ENCODE assay signal across 9 cellular contexts in the genomic region with DNA sequence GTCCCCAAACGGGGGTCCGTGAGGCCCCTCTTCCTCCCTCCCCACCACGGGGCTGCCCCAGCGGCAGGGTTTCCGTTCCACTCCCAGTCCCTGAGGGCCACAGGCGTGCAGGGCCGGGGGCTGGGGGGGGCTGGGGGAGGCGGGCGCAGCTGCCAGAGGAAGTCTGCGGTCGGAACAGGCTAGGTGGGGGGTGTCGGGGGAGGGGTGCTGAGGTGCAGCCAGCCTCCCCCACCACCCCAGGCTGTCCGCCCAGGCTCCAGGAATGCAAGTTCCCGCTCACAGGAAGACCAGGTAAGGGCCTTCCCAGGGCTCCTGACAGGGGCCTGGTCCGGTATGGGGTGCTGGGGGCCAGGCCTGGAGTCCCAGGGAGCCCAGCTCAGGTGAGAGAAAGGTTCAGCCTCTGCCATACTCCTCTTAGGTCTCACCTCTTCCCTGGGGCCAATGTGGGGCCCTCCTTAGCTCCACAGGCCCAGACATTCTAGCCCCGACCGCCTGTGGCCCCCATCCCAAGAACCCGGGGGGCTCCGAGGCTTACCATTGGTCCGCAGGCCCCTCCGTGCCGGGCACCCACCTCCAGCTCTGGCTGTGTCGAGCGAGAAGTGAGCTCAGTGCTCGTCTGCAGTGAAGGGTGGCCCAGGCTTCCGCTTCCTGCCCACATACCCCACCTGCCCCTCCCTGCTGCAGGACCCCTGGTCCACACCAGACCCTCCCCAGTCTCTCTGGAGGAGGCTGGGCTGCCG. TPM values are rescaled to one million over a fixed set of nuclear protein-coding genes. Genes with fewer than 3 reads are reported as not detected.
DNase-seq lines count a peak whose midpoint lies in the region; ATAC-seq and TF ChIP-seq lines count a peak whose summit lies in the region.
"Had no signal": no experiment of that assay in that cellular context is flagged by ENCODE, and none has a peak within 500 bp of the region (broad histone marks: within the 10 kb centered on the region; RNA-seq: fewer than 3 reads in every experiment).

A gene with protein sequence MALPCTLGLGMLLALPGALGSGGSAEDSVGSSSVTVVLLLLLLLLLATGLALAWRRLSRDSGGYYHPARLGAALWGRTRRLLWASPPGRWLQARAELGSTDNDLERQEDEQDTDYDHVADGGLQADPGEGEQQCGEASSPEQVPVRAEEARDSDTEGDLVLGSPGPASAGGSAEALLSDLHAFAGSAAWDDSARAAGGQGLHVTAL (minus strand): TSS at position 601 of the 740 bp plus-strand sequence. CDS start 63 bp downstream, at position 538.

- TF ChIP-seq EP300 in gastroesophageal sphincter (IDR thresholded peaks at IDR 0.05): no peak

- TF ChIP-seq CTCF in HCT116 (IDR thresholded peaks at IDR 0.05 in 2 of 3, conservative IDR thresholded peaks at IDR 0.05 in 1 of 3; ENCODE audit: borderline replicate concordance in 1 of 3, insufficient read depth in 1 of 3, low read depth in 2 of 3, low read length in 2 of 3) (no peak), gastroesophageal sphincter (IDR thresholded peaks at IDR 0.05) (no peak)

- no peak within 1 kb of the TSS for H3K4me2 ChIP-seq in HCT116 (ENCODE audit: low read length)

- no peak for TF ChIP-seq POLR2A in HCT116 (IDR thresholded peaks at IDR 0.05; ENCODE audit: borderline replicate concordance, extremely low read depth, insufficient read depth, insufficient read length)
- TF ChIP-seq POLR2A in gastroesophageal sphincter (IDR thresholded peaks at IDR 0.05): peak in 1 of 2 donors; percentile 6

- no peaks in the 10 kb centered on the region for H3K9me3 Mint-ChIP-seq in activated CD4-positive, alpha-beta T cell treated with anti-CD3 and anti-CD28 coated beads, Interleukin-2, amount 10 ng/mL, durations not matched to agents 24 days and 14 days

- peak within 1 kb of the TSS; percentile 99 for H3K4me3 Mint-ChIP-seq in activated CD4-positive, alpha-beta T cell treated with anti-CD3 and anti-CD28 coated beads, Interleukin-2, amount 10 ng/mL, durations not matched to agents 24 days and 14 days

- ATAC-seq in HCT116: no peak
- no peak for ATAC-seq in gastroesophageal sphincter

- H3K4me3 ChIP-seq in HCT116 (replicated peaks in 1 of 2; ENCODE audit: low read depth in 1 of 2, low read length in 2 of 2) (no peak within 1 kb of the TSS), gastroesophageal sphincter (peak within 1 kb of the TSS in 1 of 2 donors; percentile 27)

- RAD21 ChIA-PET in HCT116 (lab: Charles Lee; ENCODE audit: low non-redundant PET in 1 of 2, low total read pairs in 2 of 2, uncharacterized antibody in 2 of 2, unreplicated experiment in 2 of 2): no interaction called here

- no peak for TF ChIP-seq RAD21 in HCT116 (IDR thresholded peaks at IDR 0.05; ENCODE audit: low read depth)

- H3K4me1 ChIP-seq in HCT116 (ENCODE audit: control insufficient read depth in 1 of 2, insufficient read depth in 2 of 2, low read length in 2 of 2) (peaks cover 0 to 20% of the 10 kb centered on the region in 2 experiments; a peak in 3 of 4 replicates), gastroesophageal sphincter (peaks cover 0 to 64% (median 5%) of the 10 kb centered on the region in 3 donors)

- intact Hi-C loops in HCT116 (cut with micrococcal nuclease): no loop called here
- intact Hi-C loops in activated CD4-positive, alpha-beta T cell treated with anti-CD3 and anti-CD28 coated beads, Interleukin-2, amount 10 ng/mL, durations not matched to agents 24 days and 14 days (cut with micrococcal nuclease): loop anchor here (1.0 to 2.0 kb wide), 3 partner anchors 28 to 69 kb away; no protein-coding TSS in a partner anchor

- no TSS peak for BruUV-seq in HCT116 (replicated peaks; lab: Mats Ljungman, UMichigan)

- H3K9me3 ChIP-seq in HCT116 (ENCODE audit: control insufficient read depth in 1 of 2, insufficient read depth in 1 of 2, low read depth in 1 of 2, low read length in 2 of 2) (no peaks in the 10 kb centered on the region), gastroesophageal sphincter (no peaks in the 10 kb centered on the region)
- H3K9me3 ChIP-seq: pancreas had no signal

- H3K79me2 ChIP-seq in HCT116 (ENCODE audit: insufficient read depth, low read length): no peaks in the 10 kb centered on the region

- H3K27me3 ChIP-seq in HCT116 (ENCODE audit: insufficient read depth, low read length): no peaks in the 10 kb centered on the region
- no peaks in the 10 kb centered on the region for H3K27me3 ChIP-seq in gastroesophageal sphincter
- H3K27me3 ChIP-seq: pancreas had no signal

- H3K27me3 Mint-ChIP-seq in activated CD4-positive, alpha-beta T cell treated with anti-CD3 and anti-CD28 coated beads, Interleukin-2, amount 10 ng/mL, durations not matched to agents 24 days and 14 days: no peaks in the 10 kb centered on the region

- H3K27ac ChIP-seq in HCT116 (ENCODE audit: low read depth, low read length): peak within 1 kb of the TSS; percentile 8; the same call in 1 of the 2 replicates
- peak within 1 kb of the TSS in 3 of 4 donors; percentile 31 to 66 (median 60) for H3K27ac ChIP-seq in gastroesophageal sphincter
- H3K27ac ChIP-seq: pancreas had no signal

- no peak within 1 kb of the TSS for H3K9ac ChIP-seq in HCT116 (ENCODE audit: low read length)

- peaks cover 42% of the 10 kb centered on the region for H3K4me1 Mint-ChIP-seq in activated CD4-positive, alpha-beta T cell treated with anti-CD3 and anti-CD28 coated beads, Interleukin-2, amount 10 ng/mL, durations not matched to agents 24 days and 14 days

- H2AFZ ChIP-seq in HCT116 (ENCODE audit: low read depth, low read length, poor library complexity, severe bottlenecking): no peak within 1 kb of the TSS

- CTCF ChIA-PET in HCT116 (lab: Charles Lee): no interaction called here

- DNase-seq in HCT116 (ENCODE audit: low read depth, low spot score): no peak
- DNase-seq in activated CD4-positive, alpha-beta T cell treated with anti-CD3 and anti-CD28 coated beads, Interleukin-2, amount 10 ng/mL, durations not matched to agents 24 days and 14 days: peak; percentile 92
- DNase-seq in stimulated activated CD8-positive, alpha-beta memory T cell treated with anti-CD3 and anti-CD28 coated beads, Interleukin-4, amount 100 ng/mL, for 4 hours (ENCODE audit: low read depth in 2 of 2, low spot score in 1 of 2): peak; percentile 49 to 62
- DNase-seq in NCI-H2081 (lab: John Stamatoyannopoulos, UW): no peak
- no peak for DNase-seq in cerebellar nuclear complex (lab: John Stamatoyannopoulos, UW)
- no peak for DNase-seq in pons (ENCODE audit: low spot score)
- DNase-seq in DMS153 (lab: John Stamatoyannopoulos, UW): no peak

- peak within 1 kb of the TSS; percentile 98 for H3K27ac Mint-ChIP-seq in activated CD4-positive, alpha-beta T cell treated with anti-CD3 and anti-CD28 coated beads, Interleukin-2, amount 10 ng/mL, durations not matched to agents 24 days and 14 days

- H4K20me1 ChIP-seq in HCT116 (ENCODE audit: insufficient read depth): no peaks in the 10 kb centered on the region

- H3K36me3 Mint-ChIP-seq in activated CD4-positive, alpha-beta T cell treated with anti-CD3 and anti-CD28 coated beads, Interleukin-2, amount 10 ng/mL, durations not matched to agents 24 days and 14 days (ENCODE audit: low read depth): peaks cover 47% of the 10 kb centered on the region

- no peaks in the 10 kb centered on the region for H3K9me2 ChIP-seq in HCT116 (ENCODE audit: insufficient read depth)

- POLR2A ChIA-PET in HCT116 (lab: Charles Lee): interaction anchor here (0.6 kb wide), 1 partner anchor 9 kb away, joined by 4 read pairs; the partner anchor contains the start of gene RPS6KB2

- no CpG with 5 or more reads among the region's 27 CpGs for WGBS in gastroesophageal sphincter (ENCODE audit: low coverage in 1 of 2), 2 donors

- peaks cover 7 to 10% of the 10 kb centered on the region in 2 experiments; a peak in 3 of 4 replicates for H3K36me3 ChIP-seq in HCT116 (ENCODE audit: control insufficient read depth in 1 of 2, insufficient read depth in 2 of 2, low read length in 2 of 2)
- peaks cover 0 to 93% of the 10 kb centered on the region in 2 donors for H3K36me3 ChIP-seq in gastroesophageal sphincter

TF ChIP-seq in HCT116, 20 proteins besides CTCF, POLR2A, EP300 and RAD21:
- no peak for TF ChIP-seq MAX (IDR thresholded peaks at IDR 0.05)
- no peak for TF ChIP-seq EGR1 (IDR thresholded peaks at IDR 0.05; ENCODE audit: low read depth)
- no peak for TF ChIP-seq CBX3 (IDR thresholded peaks at IDR 0.05; ENCODE audit: low read depth)
- TF ChIP-seq CEBPB (IDR thresholded peaks at IDR 0.05; ENCODE audit: low read depth): no peak
- TF ChIP-seq ATF3 (IDR thresholded peaks at IDR 0.05): no peak
- no peak for TF ChIP-seq ZNF274 (IDR thresholded peaks at IDR 0.05; ENCODE audit: low read depth, low read length)
- TF ChIP-seq POLR2AphosphoS5 (IDR thresholded peaks at IDR 0.05; ENCODE audit: low read depth, low read length): no peak
- TF ChIP-seq SP1 (IDR thresholded peaks at IDR 0.05; ENCODE audit: low read depth): no peak
- no peak for TF ChIP-seq JUND (IDR thresholded peaks at IDR 0.05)

RNA-seq across cellular contexts. Expression of the gene that starts here (rescaled TPM):
- 1.4 TPM for total RNA-seq in HCT116 (2021; ENCODE audit: unreplicated experiment)
- polyA plus RNA-seq in HCT116 (2012): 2.5 and 3.0 TPM in 2 replicates
- total RNA-seq in activated CD4-positive, alpha-beta T cell treated with anti-CD3 and anti-CD28 coated beads, Interleukin-2, amount 10 ng/mL, durations not matched to agents 24 days and 14 days: 85.1 and 90.3 TPM in 2 replicates
- 1 to 10 TPM; 3.5 to 6.4 (median 4.2) TPM for total RNA-seq in gastroesophageal sphincter

Comparison
In these comparisons a context has a peak if more than half of its experiments do, and no peak if none do; other contexts are left out.
1. RNA of the gene that starts here (total RNA-seq): 85.1 to 90.3 TPM in activated CD4-positive, alpha-beta T cell treated with anti-CD3 and anti-CD28 coated beads, Interleukin-2, amount 10 ng/mL, durations not matched to agents 24 days and 14 days; 3.5 to 6.4 TPM in gastroesophageal sphincter and 1.4 TPM in HCT116 (single experiment); every median in the first group is over 10 times any median in the second.
2. DNase-seq: peak in activated CD4-positive, alpha-beta T cell treated with anti-CD3 and anti-CD28 coated beads, Interleukin-2, amount 10 ng/mL, durations not matched to agents 24 days and 14 days (single experiment) and stimulated activated CD8-positive, alpha-beta memory T cell treated with anti-CD3 and anti-CD28 coated beads, Interleukin-4, amount 100 ng/mL, for 4 hours (2 of 2); none in HCT116 (single experiment), NCI-H2081 (0 of 2), cerebellar nuclear complex (0 of 2), pons (single experiment) and DMS153 (single experiment).